Comparison of ENCODE assay signal across 27 cellular contexts in the genomic region with DNA sequence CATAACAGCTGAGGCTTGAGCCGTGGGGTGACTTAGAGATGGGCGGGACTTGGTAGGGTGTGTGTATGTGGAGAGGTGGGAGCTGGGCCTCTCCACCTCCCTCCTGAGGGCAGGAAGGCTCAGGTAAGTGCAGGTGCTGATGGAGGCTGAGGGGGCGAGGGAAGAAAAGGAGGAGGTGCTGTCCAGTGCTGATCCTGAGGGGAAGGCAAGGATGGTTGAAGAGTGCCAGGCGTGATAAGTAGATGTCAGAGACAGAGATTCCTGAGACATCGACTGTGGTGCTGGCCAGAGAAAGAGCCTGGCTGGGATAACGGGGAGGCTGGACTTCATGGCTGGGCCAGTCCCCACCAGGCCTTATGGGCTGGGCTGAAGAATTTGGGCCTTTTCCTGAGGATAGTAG.
DNase-seq lines count a peak whose midpoint lies in the region; ATAC-seq and TF ChIP-seq lines count a peak whose summit lies in the region.
"Had no signal": no experiment of that assay in that cellular context is flagged by ENCODE, and none has a peak within 500 bp of the region (broad histone marks: within the 10 kb centered on the region; RNA-seq: fewer than 3 reads in every experiment).

No MANE protein-coding gene starts in this region.

- TF ChIP-seq EP300 in SK-N-SH (IDR thresholded peaks at IDR 0.05; ENCODE audit: borderline replicate concordance in 1 of 2, low read depth in 1 of 2, low read length in 1 of 2) = no peak

- H3K27me3 ChIP-seq in SK-N-SH (ENCODE audit: insufficient read depth) (no peaks in the 10 kb centered on the region), endodermal cell (ENCODE audit: control insufficient read depth, insufficient read depth, low read length, poor library complexity, severe bottlenecking) (no peaks in the 10 kb centered on the region)
- H3K27me3 ChIP-seq: BE2C had no signal

- no peak overlapping the region for H3K4me2 ChIP-seq in SK-N-SH

- H3K9me2 ChIP-seq in SK-N-SH = no peaks in the 10 kb centered on the region

- H3K4me3 ChIP-seq in SK-N-SH (ENCODE audit: low read depth in 2 of 2, low read length in 1 of 2) (no peak overlapping the region), endodermal cell (ENCODE audit: low read length) (no peak overlapping the region)
- H3K4me3 ChIP-seq: SK-N-MC had no signal

- H3K4me1 Mint-ChIP-seq in endodermal cell = peaks cover 10% of the 10 kb centered on the region
- H3K4me1 Mint-ChIP-seq: CD8-positive, alpha-beta memory T cell had no signal

- no peak for DNase-seq in SK-N-SH
- peak; percentile 1 for DNase-seq in OCI-M1 (lab: John Stamatoyannopoulos, UW)
- DNase-seq in endodermal cell = peak; percentile 73
- DNase-seq in G401 (ENCODE audit: low spot score) = no peak
- no peak for DNase-seq in T-helper 1 cell
- no peak for DNase-seq in DMS114 treated with DMSO at 0.1 percent for 48 hours (lab: John Stamatoyannopoulos, UW; ENCODE audit: unreplicated experiment)
- DNase-seq: ACHN; BE2C; CD8-positive, alpha-beta memory T cell; DMS153; H9; Karpas-422; NCI-H1092 treated with DMSO at 0.1 percent for 48 hours; NCI-H1436; NCI-H187; NCI-H2081 treated with DMSO at 0.1 percent for 48 hours; NCI-H2171; NCI-H226; NCI-H510A; NCI-H69; SIG-M5 had no signal

- ATAC-seq in SK-N-SH treated with all-trans-retinoic acid at 6 μM for 48 hours (no peak), GM21737 (IDR thresholded peaks at IDR 0.05; ENCODE audit: unreplicated experiment) (no peak)

- no peak overlapping the region for H3K9ac ChIP-seq in SK-N-SH
- no peak overlapping the region for H3K9ac ChIP-seq in endodermal cell (ENCODE audit: extremely low read depth, low read length, poor library complexity, severe bottlenecking)

- no peaks in the 10 kb centered on the region for H4K20me1 ChIP-seq in SK-N-SH (ENCODE audit: insufficient read depth)

- CTCF ChIA-PET in SK-N-SH (lab: Yijun Ruan, JAX) = interaction anchor here (0.7 to 1.7 kb wide), 3 partner anchors 54 to 185 kb away, joined by 3 to 6 read pairs (median 3); no protein-coding TSS in a partner anchor

- peaks cover 0 to 21% of the 10 kb centered on the region in 2 experiments; a peak in 1 of 4 replicates for H3K4me1 ChIP-seq in SK-N-SH (ENCODE audit: control insufficient read depth in 1 of 2, insufficient read depth in 2 of 2, low read depth in 1 of 2, low read length in 1 of 2)
- H3K4me1 ChIP-seq in endodermal cell (ENCODE audit: control insufficient read depth, insufficient read depth, low read length) = no peaks in the 10 kb centered on the region

- H3K36me3 Mint-ChIP-seq in endodermal cell (ENCODE audit: low read depth) = peaks cover 18% of the 10 kb centered on the region
- H3K36me3 Mint-ChIP-seq: CD14-positive monocyte had no signal

- H3K9me3 Mint-ChIP-seq in endodermal cell = peaks cover 22% of the 10 kb centered on the region

- TF ChIP-seq CTCF in SK-N-SH (IDR thresholded peaks at IDR 0.05) (no peak), endodermal cell (conservative IDR thresholded peaks at IDR 0.05) (no peak)

- POLR2A ChIA-PET in SK-N-SH (lab: Yijun Ruan, JAX) = no interaction called here

- no peak overlapping the region for H2AFZ ChIP-seq in SK-N-SH (ENCODE audit: low read depth)

- H3K36me3 ChIP-seq in SK-N-SH (replicated peaks in 1 of 2; ENCODE audit: control insufficient read depth in 1 of 2, insufficient read depth in 2 of 2, low read length in 1 of 2) (no peaks in the 10 kb centered on the region), endodermal cell (ENCODE audit: control insufficient read depth, insufficient read depth, low read length) (no peaks in the 10 kb centered on the region)
- H3K36me3 ChIP-seq: BE2C had no signal

- H3K27ac ChIP-seq in SK-N-SH (ENCODE audit: low read depth in 2 of 2, low read length in 1 of 2) = no peak overlapping the region
- H3K27ac ChIP-seq in endodermal cell (ENCODE audit: low read depth, low read length) = no peak overlapping the region
- H3K27ac ChIP-seq: 22Rv1, SK-N-MC had no signal

- H3K27me3 Mint-ChIP-seq in endodermal cell (ENCODE audit: insufficient read depth) = no peaks in the 10 kb centered on the region
- H3K27me3 Mint-ChIP-seq: IgD-negative memory B cell had no signal

- in situ Hi-C loops in G401 (cut with HindIII; ENCODE audit: low sequenced_read_pairs) = no loop called here

- H3K9me3 ChIP-seq in SK-N-SH (no peaks in the 10 kb centered on the region), endodermal cell (ENCODE audit: control insufficient read depth, low read length) (peaks cover 20% of the 10 kb centered on the region)
- H3K9me3 ChIP-seq: BE2C had no signal

- H3K4me3 Mint-ChIP-seq in endodermal cell = no peak overlapping the region
- H3K4me3 Mint-ChIP-seq: CD14-positive monocyte; CD8-positive, alpha-beta memory T cell; H9; IgD-negative memory B cell had no signal

- WGBS in SK-N-SH (ENCODE audit: low lambda C conversion rate) = 41% methylated on average over 6 of the region's 6 CpGs
- 75 to 86% methylated on average over 4 to 6 of the region's 6 CpGs for WGBS in endodermal cell (ENCODE audit: insufficient coverage in 1 of 2, insufficient read length in 1 of 2), 2 experiments

- no peak for TF ChIP-seq RAD21 in SK-N-SH (IDR thresholded peaks at IDR 0.05; ENCODE audit: low read length)

- H3K79me2 ChIP-seq in SK-N-SH (ENCODE audit: insufficient read depth) = no peaks in the 10 kb centered on the region

- H3K27ac Mint-ChIP-seq in endodermal cell = no peak overlapping the region
- H3K27ac Mint-ChIP-seq: CD14-positive monocyte; CD8-positive, alpha-beta memory T cell had no signal

- H3F3A ChIP-seq in SK-N-SH (replicated peaks; ENCODE audit: insufficient read depth) = no peaks in the 10 kb centered on the region

TF ChIP-seq in SK-N-SH, 30 proteins besides CTCF, POLR2A, EP300 and RAD21 (continues in another document):
- no peak for TF ChIP-seq TAF1 (IDR thresholded peaks at IDR 0.05; ENCODE audit: borderline replicate concordance, low read depth, low read length)
- peak; percentile 76 for TF ChIP-seq REST (IDR thresholded peaks at IDR 0.05; ENCODE audit: low read depth, low read length)

TF ChIP-seq in SK-N-SH treated with all-trans-retinoic acid at 6 μM for 48 hours, 23 proteins besides CTCF, POLR2A, EP300 and RAD21:
- TF ChIP-seq, protein P1, sequence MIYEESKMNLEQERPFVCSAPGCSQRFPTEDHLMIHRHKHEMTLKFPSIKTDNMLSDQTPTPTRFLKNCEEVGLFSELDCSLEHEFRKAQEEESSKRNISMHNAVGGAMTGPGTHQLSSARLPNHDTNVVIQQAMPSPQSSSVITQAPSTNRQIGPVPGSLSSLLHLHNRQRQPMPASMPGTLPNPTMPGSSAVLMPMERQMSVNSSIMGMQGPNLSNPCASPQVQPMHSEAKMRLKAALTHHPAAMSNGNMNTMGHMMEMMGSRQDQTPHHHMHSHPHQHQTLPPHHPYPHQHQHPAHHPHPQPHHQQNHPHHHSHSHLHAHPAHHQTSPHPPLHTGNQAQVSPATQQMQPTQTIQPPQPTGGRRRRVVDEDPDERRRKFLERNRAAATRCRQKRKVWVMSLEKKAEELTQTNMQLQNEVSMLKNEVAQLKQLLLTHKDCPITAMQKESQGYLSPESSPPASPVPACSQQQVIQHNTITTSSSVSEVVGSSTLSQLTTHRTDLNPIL (CRISPR knock-in tag; IDR thresholded peaks at IDR 0.05; ENCODE audit: low read depth) = no peak

Comparison
In these comparisons a context has a peak if more than half of its experiments do, and no peak if none do; other contexts are left out.
1. DNase-seq: peak in OCI-M1 (single experiment) and endodermal cell (single experiment); none in SK-N-SH (single experiment), G401 (single experiment), T-helper 1 cell (0 of 5) and DMS114 treated with DMSO at 0.1 percent for 48 hours (single experiment).